1 cellular context compared by ENCODE assay signal in the genomic region with DNA sequence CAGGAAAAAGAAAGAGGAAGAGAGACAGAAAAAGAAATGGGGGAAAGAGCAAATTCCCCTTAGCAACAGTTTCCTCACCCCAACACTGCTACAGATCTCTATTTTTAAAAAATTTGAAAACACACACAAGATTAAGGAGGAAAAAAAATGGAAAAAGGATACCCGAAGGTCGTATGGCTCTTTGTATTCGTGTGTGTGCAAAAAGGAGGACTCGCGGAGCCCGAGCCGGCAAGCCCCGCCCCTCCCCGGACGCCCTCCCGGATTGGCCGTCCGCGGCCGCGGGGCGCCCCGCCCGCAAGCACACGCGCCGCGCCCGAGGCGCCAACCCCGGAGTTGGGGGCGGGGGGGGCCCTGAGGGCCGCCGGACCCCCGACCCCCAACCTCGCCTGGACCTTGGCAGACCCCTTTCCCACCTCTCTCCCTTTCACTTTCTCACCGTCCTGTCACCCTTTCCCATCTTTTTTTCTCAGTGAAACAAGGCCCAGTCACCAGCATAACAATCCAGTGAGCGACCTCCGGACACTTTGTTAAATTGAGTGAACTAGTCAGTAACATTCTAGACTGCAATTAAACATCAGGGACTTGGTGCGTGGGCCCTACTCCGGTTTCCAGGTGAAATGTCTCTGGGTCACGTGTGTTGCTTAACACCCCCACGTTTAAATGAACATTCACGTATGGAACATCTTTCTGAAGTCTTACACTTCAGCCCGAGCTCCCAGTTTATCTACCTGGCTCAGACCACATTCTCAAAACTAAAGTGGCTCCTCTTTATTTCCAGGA.
TF ChIP-seq lines count a peak whose summit lies in the region.

A gene with protein sequence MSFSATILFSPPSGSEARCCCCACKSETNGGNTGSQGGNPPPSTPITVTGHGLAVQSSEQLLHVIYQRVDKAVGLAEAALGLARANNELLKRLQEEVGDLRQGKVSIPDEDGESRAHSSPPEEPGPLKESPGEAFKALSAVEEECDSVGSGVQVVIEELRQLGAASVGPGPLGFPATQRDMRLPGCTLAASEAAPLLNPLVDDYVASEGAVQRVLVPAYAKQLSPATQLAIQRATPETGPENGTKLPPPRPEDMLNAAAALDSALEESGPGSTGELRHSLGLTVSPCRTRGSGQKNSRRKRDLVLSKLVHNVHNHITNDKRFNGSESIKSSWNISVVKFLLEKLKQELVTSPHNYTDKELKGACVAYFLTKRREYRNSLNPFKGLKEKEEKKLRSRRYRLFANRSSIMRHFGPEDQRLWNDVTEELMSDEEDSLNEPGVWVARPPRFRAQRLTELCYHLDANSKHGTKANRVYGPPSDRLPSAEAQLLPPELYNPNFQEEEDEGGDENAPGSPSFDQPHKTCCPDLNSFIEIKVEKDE (minus strand): TSS at position 205 of the 780 bp plus-strand sequence. CDS start 11,120 bp downstream, outside the sequence.

TF ChIP-seq in SK-N-SH, 30 proteins besides CTCF, POLR2A, EP300 and RAD21:
- 0 out of 2 replicates have a peak, but pooled peaks have one; percentile 11 for TF ChIP-seq RFX5 (IDR thresholded peaks at IDR 0.05; ENCODE audit: low read length)
- TF ChIP-seq MXI1 (IDR thresholded peaks at IDR 0.05; ENCODE audit: low read depth, low read length) = peak; percentile 69; the same call in 1 of the 2 replicates
- TF ChIP-seq TCF12 (IDR thresholded peaks at IDR 0.05) = no peak
- TF ChIP-seq, protein P1, sequence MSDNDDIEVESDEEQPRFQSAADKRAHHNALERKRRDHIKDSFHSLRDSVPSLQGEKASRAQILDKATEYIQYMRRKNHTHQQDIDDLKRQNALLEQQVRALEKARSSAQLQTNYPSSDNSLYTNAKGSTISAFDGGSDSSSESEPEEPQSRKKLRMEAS (IDR thresholded peaks at IDR 0.05; ENCODE audit: low read depth) = no peak
- TF ChIP-seq YY1 (IDR thresholded peaks at IDR 0.05; ENCODE audit: low read depth) = no peak
- peak; percentile 85 for TF ChIP-seq POLR2AphosphoS5 (IDR thresholded peaks at IDR 0.05; ENCODE audit: low read depth, low read length)
- TF ChIP-seq NFIC (IDR thresholded peaks at IDR 0.05; ENCODE audit: borderline replicate concordance) = no peak
- no peak for TF ChIP-seq CHD2 (IDR thresholded peaks at IDR 0.05; ENCODE audit: low read length, partially characterized antibody)
- TF ChIP-seq, protein P2, sequence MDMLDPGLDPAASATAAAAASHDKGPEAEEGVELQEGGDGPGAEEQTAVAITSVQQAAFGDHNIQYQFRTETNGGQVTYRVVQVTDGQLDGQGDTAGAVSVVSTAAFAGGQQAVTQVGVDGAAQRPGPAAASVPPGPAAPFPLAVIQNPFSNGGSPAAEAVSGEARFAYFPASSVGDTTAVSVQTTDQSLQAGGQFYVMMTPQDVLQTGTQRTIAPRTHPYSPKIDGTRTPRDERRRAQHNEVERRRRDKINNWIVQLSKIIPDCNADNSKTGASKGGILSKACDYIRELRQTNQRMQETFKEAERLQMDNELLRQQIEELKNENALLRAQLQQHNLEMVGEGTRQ (IDR thresholded peaks at IDR 0.05; ENCODE audit: borderline replicate concordance, low read depth, low read length) = no peak
- TF ChIP-seq EZH2phosphoT487 (IDR thresholded peaks at IDR 0.05; ENCODE audit: borderline replicate concordance, low read depth) = no peak
- TF ChIP-seq, protein P3, sequence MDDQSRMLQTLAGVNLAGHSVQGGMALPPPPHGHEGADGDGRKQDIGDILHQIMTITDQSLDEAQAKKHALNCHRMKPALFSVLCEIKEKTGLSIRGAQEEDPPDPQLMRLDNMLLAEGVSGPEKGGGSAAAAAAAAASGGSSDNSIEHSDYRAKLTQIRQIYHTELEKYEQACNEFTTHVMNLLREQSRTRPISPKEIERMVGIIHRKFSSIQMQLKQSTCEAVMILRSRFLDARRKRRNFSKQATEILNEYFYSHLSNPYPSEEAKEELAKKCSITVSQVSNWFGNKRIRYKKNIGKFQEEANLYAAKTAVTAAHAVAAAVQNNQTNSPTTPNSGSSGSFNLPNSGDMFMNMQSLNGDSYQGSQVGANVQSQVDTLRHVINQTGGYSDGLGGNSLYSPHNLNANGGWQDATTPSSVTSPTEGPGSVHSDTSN (IDR thresholded peaks at IDR 0.05) = no peak
- peak; percentile 66; the same call in 1 of the 2 replicates for TF ChIP-seq TAF1 (IDR thresholded peaks at IDR 0.05; ENCODE audit: borderline replicate concordance, low read depth, low read length)
- TF ChIP-seq, protein P4, sequence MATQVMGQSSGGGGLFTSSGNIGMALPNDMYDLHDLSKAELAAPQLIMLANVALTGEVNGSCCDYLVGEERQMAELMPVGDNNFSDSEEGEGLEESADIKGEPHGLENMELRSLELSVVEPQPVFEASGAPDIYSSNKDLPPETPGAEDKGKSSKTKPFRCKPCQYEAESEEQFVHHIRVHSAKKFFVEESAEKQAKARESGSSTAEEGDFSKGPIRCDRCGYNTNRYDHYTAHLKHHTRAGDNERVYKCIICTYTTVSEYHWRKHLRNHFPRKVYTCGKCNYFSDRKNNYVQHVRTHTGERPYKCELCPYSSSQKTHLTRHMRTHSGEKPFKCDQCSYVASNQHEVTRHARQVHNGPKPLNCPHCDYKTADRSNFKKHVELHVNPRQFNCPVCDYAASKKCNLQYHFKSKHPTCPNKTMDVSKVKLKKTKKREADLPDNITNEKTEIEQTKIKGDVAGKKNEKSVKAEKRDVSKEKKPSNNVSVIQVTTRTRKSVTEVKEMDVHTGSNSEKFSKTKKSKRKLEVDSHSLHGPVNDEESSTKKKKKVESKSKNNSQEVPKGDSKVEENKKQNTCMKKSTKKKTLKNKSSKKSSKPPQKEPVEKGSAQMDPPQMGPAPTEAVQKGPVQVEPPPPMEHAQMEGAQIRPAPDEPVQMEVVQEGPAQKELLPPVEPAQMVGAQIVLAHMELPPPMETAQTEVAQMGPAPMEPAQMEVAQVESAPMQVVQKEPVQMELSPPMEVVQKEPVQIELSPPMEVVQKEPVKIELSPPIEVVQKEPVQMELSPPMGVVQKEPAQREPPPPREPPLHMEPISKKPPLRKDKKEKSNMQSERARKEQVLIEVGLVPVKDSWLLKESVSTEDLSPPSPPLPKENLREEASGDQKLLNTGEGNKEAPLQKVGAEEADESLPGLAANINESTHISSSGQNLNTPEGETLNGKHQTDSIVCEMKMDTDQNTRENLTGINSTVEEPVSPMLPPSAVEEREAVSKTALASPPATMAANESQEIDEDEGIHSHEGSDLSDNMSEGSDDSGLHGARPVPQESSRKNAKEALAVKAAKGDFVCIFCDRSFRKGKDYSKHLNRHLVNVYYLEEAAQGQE (IDR thresholded peaks at IDR 0.05; ENCODE audit: low read depth, low read length) = 0 out of 2 replicates have a peak, but pooled peaks have one; percentile 31
